In the genomic region with DNA sequence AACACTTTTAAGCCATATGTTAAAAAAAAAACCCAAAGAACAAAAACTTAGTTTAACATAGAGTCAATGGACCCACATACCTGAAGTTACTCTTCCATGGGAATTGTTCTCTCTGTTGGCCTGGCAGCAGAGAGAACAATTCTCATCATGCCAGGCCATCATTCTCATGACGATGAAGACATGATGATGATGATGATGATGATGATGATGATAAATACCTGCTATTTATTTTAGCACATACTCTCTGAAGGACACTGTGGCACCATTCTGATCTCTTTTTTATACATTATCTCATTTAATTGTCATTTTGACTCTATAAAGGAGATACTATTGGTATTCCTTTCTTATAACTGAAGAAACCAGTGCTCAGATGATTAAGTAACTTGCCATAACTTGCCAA, we compare ENCODE assay signal across 6 cellular contexts.
"Had no signal": no experiment of that assay in that cellular context is flagged by ENCODE, and none has a peak within 500 bp of the region (broad histone marks: within the 10 kb centered on the region; RNA-seq: fewer than 3 reads in every experiment).

No MANE protein-coding gene starts in this region.

- H2AFZ ChIP-seq: GM23338 had no signal

- ATAC-seq: GM23338 had no signal

- H3K4me3 ChIP-seq: GM23338 had no signal

- DNase-seq: H9, HCEC 1CT, HFFc6, KBM-7 had no signal

- H3K4me1 Mint-ChIP-seq: GM23338 had no signal

- H3K9me3 Mint-ChIP-seq: GM23338, H9, HFFc6, IgD-negative memory B cell had no signal

- H3K36me3 Mint-ChIP-seq: IgD-negative memory B cell had no signal

- H3K4me2 ChIP-seq: GM23338 had no signal

- H3K4me3 Mint-ChIP-seq: GM23338, H9, HFFc6, IgD-negative memory B cell had no signal

- H3K27ac Mint-ChIP-seq: GM23338, H9, IgD-negative memory B cell had no signal
